In the genomic region with DNA sequence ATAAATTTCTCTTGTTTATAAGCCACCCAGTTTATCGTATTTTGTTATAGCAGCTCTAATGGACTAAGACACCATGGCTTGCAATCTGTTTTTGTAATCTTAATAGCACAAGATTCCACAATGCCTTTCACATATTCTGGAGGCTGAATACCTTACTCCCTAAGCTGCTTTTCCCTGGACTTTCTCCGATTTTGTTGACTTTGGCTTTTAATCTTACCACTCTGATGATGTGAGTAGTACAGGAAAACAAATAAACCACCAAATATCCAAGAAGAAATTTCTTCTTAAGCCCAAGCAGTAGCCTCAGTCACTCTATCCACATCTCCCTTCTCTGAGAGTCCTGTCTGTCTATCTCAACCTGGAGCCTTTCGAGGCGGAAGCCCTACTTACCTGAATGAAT, we compare ENCODE assay signal across 18 cellular contexts.
DNase-seq lines count a peak whose midpoint lies in the region; ATAC-seq and TF ChIP-seq lines count a peak whose summit lies in the region.
"Had no signal": no experiment of that assay in that cellular context is flagged by ENCODE, and none has a peak within 500 bp of the region (broad histone marks: within the 10 kb centered on the region; RNA-seq: fewer than 3 reads in every experiment).

No MANE protein-coding gene starts in this region.

- no peak overlapping the region for H3K4me3 ChIP-seq in retinal pigment epithelial cell (ENCODE audit: low read length)
- H3K4me3 ChIP-seq: GM23248 had no signal

- TF ChIP-seq CTCF in retinal pigment epithelial cell (conservative IDR thresholded peaks at IDR 0.05; ENCODE audit: low read depth, low read length): no peak

- no peak for ATAC-seq in GM21447 (IDR thresholded peaks at IDR 0.05; ENCODE audit: unreplicated experiment)

- peak; percentile 82 for DNase-seq in EH (ENCODE audit: low read depth)
- peak; percentile 12 for DNase-seq in amniotic stem cell (lab: John Stamatoyannopoulos, UW)
- DNase-seq in fibroblast of gingiva (ENCODE audit: low read depth): peak; percentile 18
- DNase-seq in retinal pigment epithelial cell (ENCODE audit: low read depth): peak; percentile 44
- DNase-seq in SHP77 (lab: John Stamatoyannopoulos, UW): no peak
- DNase-seq in NCI-H1092 treated with DMSO at 0.1 percent for 48 hours (lab: John Stamatoyannopoulos, UW): no peak
- DNase-seq in stimulated activated CD4-positive, alpha-beta T cell treated with anti-CD3 and anti-CD28 coated beads, Interleukin-2, amount 100 ng/mL, for 48 hours: no peak
- DNase-seq: Caco-2; CD4-positive, alpha-beta T cell; GF-D8; GM23248; HCEC 1CT; NCI-H1105 treated with DMSO at 0.1 percent for 48 hours; NCI-H1694; NCI-H774; OCI-M1; SHP77 treated with DMSO at 0.1 percent for 48 hours had no signal

Comparison
In these comparisons a context has a peak if more than half of its experiments do, and no peak if none do; other contexts are left out.
1. DNase-seq: peak in EH (single experiment), amniotic stem cell (single experiment), fibroblast of gingiva (single experiment) and retinal pigment epithelial cell (single experiment); none in SHP77 (0 of 2), NCI-H1092 treated with DMSO at 0.1 percent for 48 hours (single experiment) and stimulated activated CD4-positive, alpha-beta T cell treated with anti-CD3 and anti-CD28 coated beads, Interleukin-2, amount 100 ng/mL, for 48 hours (0 of 2).